ENCODE assay signal across 1 cellular context in the genomic region with DNA sequence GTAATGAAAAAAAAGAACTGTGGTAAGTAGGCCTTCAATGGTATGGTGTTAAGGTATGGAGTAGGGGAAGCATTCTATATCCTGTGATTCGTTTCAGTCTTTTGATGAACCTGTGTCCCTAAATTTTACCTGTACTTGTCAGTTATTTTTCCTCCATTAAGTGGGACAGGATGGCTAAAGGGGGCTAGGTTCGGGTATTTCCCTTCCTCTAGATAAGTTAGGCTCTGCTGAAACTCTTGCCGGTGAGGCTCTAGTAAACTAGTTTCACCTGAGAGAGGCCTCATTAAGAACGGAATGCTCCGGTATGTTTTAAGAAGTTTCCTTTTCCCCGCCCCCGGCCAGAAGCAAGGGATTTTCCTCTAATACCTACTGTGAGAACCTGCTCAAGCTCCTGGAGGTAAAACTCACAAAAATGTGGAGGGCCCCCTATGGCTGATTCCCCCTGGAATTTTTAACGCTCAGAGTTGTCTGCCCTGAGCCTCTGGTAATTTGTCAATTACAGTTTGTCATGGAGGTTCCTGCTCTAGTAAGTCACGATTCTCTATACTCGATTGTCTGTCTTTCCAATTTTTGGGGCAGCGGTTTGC.
TF ChIP-seq lines count a peak whose summit lies in the region.

No MANE protein-coding gene starts in this region.

TF ChIP-seq in H1, 55 proteins besides CTCF, POLR2A, EP300 and RAD21:
- TF ChIP-seq RBBP5 (IDR thresholded peaks at IDR 0.05; ENCODE audit: borderline replicate concordance, low read depth, low read length) (peak; percentile 77; the same call in 1 of the 2 replicates), CHD1 (IDR thresholded peaks at IDR 0.05; ENCODE audit: low read depth, low read length) (no peak), ASH2L (IDR thresholded peaks at IDR 0.05; ENCODE audit: low read length) (peak; percentile 85), TEAD4 (IDR thresholded peaks at IDR 0.05; ENCODE audit: low read depth, low read length) (peak; percentile 62; the same call in 1 of the 2 replicates), SP1 (IDR thresholded peaks at IDR 0.05; ENCODE audit: low read depth, low read length) (peak; percentile 82), TAF1 (IDR thresholded peaks at IDR 0.05; ENCODE audit: low read depth, low read length) (peak; percentile 30; the same call in 1 of the 2 replicates), BCL11A (IDR thresholded peaks at IDR 0.05; ENCODE audit: low read depth in 2 of 2, low read length in 2 of 2) (peak in 1 of 2 experiments; percentile 22), EGR1 (IDR thresholded peaks at IDR 0.05; ENCODE audit: borderline replicate concordance, low read depth, low read length) (0 out of 2 replicates have a peak, but pooled peaks have one; percentile 32)
- TF ChIP-seq, protein P1, sequence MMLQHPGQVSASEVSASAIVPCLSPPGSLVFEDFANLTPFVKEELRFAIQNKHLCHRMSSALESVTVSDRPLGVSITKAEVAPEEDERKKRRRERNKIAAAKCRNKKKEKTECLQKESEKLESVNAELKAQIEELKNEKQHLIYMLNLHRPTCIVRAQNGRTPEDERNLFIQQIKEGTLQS (IDR thresholded peaks at IDR 0.05; ENCODE audit: insufficient read depth, low read depth, low read length), result no peak
- TF ChIP-seq, protein P2, sequence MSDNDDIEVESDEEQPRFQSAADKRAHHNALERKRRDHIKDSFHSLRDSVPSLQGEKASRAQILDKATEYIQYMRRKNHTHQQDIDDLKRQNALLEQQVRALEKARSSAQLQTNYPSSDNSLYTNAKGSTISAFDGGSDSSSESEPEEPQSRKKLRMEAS (IDR thresholded peaks at IDR 0.05), result no peak
- TF ChIP-seq, protein P3, sequence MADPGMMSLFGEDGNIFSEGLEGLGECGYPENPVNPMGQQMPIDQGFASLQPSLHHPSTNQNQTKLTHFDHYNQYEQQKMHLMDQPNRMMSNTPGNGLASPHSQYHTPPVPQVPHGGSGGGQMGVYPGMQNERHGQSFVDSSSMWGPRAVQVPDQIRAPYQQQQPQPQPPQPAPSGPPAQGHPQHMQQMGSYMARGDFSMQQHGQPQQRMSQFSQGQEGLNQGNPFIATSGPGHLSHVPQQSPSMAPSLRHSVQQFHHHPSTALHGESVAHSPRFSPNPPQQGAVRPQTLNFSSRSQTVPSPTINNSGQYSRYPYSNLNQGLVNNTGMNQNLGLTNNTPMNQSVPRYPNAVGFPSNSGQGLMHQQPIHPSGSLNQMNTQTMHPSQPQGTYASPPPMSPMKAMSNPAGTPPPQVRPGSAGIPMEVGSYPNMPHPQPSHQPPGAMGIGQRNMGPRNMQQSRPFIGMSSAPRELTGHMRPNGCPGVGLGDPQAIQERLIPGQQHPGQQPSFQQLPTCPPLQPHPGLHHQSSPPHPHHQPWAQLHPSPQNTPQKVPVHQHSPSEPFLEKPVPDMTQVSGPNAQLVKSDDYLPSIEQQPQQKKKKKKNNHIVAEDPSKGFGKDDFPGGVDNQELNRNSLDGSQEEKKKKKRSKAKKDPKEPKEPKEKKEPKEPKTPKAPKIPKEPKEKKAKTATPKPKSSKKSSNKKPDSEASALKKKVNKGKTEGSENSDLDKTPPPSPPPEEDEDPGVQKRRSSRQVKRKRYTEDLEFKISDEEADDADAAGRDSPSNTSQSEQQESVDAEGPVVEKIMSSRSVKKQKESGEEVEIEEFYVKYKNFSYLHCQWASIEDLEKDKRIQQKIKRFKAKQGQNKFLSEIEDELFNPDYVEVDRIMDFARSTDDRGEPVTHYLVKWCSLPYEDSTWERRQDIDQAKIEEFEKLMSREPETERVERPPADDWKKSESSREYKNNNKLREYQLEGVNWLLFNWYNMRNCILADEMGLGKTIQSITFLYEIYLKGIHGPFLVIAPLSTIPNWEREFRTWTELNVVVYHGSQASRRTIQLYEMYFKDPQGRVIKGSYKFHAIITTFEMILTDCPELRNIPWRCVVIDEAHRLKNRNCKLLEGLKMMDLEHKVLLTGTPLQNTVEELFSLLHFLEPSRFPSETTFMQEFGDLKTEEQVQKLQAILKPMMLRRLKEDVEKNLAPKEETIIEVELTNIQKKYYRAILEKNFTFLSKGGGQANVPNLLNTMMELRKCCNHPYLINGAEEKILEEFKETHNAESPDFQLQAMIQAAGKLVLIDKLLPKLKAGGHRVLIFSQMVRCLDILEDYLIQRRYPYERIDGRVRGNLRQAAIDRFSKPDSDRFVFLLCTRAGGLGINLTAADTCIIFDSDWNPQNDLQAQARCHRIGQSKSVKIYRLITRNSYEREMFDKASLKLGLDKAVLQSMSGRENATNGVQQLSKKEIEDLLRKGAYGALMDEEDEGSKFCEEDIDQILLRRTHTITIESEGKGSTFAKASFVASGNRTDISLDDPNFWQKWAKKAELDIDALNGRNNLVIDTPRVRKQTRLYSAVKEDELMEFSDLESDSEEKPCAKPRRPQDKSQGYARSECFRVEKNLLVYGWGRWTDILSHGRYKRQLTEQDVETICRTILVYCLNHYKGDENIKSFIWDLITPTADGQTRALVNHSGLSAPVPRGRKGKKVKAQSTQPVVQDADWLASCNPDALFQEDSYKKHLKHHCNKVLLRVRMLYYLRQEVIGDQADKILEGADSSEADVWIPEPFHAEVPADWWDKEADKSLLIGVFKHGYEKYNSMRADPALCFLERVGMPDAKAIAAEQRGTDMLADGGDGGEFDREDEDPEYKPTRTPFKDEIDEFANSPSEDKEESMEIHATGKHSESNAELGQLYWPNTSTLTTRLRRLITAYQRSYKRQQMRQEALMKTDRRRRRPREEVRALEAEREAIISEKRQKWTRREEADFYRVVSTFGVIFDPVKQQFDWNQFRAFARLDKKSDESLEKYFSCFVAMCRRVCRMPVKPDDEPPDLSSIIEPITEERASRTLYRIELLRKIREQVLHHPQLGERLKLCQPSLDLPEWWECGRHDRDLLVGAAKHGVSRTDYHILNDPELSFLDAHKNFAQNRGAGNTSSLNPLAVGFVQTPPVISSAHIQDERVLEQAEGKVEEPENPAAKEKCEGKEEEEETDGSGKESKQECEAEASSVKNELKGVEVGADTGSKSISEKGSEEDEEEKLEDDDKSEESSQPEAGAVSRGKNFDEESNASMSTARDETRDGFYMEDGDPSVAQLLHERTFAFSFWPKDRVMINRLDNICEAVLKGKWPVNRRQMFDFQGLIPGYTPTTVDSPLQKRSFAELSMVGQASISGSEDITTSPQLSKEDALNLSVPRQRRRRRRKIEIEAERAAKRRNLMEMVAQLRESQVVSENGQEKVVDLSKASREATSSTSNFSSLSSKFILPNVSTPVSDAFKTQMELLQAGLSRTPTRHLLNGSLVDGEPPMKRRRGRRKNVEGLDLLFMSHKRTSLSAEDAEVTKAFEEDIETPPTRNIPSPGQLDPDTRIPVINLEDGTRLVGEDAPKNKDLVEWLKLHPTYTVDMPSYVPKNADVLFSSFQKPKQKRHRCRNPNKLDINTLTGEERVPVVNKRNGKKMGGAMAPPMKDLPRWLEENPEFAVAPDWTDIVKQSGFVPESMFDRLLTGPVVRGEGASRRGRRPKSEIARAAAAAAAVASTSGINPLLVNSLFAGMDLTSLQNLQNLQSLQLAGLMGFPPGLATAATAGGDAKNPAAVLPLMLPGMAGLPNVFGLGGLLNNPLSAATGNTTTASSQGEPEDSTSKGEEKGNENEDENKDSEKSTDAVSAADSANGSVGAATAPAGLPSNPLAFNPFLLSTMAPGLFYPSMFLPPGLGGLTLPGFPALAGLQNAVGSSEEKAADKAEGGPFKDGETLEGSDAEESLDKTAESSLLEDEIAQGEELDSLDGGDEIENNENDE (IDR thresholded peaks at IDR 0.05; ENCODE audit: insufficient replicate concordance, low read length), result peak; percentile 67
